18 cellular contexts compared by ENCODE assay signal in genomic region chr20:62447143-62447869, GRCh38. TPM values are rescaled to one million over a fixed set of nuclear protein-coding genes. Genes with fewer than 3 reads are reported as not detected.
A peak's percentile ranks its signal among the peaks of the same experiment; 100 is the strongest.
DNase-seq lines count a peak whose midpoint lies in the region; ATAC-seq and TF ChIP-seq lines count a peak whose summit lies in the region.
"Had no signal": no experiment of that assay in that cellular context is flagged by ENCODE, and none has a peak within 500 bp of the region (broad histone marks: within the 10 kb centered on the region; RNA-seq: fewer than 3 reads in every experiment).

No MANE protein-coding gene starts in this region.

- peaks cover 0 to 1% (median 0%) of the 10 kb centered on the region in 7 donors for H3K9me3 Mint-ChIP-seq in CD4-positive, CD25-positive, alpha-beta regulatory T cell
- no peaks in the 10 kb centered on the region for H3K9me3 Mint-ChIP-seq in neural crest cell
- H3K9me3 Mint-ChIP-seq: CD4-positive, alpha-beta T cell had no signal

- no peak for TF ChIP-seq CTCF in HEK293 (tag by site-specific recombination; IDR thresholded peaks at IDR 0.05)
- TF ChIP-seq CTCF in neural crest cell (conservative IDR thresholded peaks at IDR 0.05): no peak

- CTCF ChIA-PET in HEK293 (lab: Yijun Ruan, JAX): no interaction called here

- no peak for ATAC-seq in CD4-positive, CD25-positive, alpha-beta regulatory T cell (ENCODE audit: low read depth in 2 of 2)
- ATAC-seq: HCT116 had no signal

- H3K4me1 ChIP-seq in CD4-positive, CD25-positive, alpha-beta regulatory T cell (ENCODE audit: control insufficient read depth, insufficient read depth, low read length, poor library complexity, severe bottlenecking): no peaks in the 10 kb centered on the region
- H3K4me1 ChIP-seq in HEK293 (ENCODE audit: control insufficient read depth, insufficient read depth, low read length): no peaks in the 10 kb centered on the region

- H3K27me3 ChIP-seq in CD4-positive, CD25-positive, alpha-beta regulatory T cell (ENCODE audit: control insufficient read depth, insufficient read depth, low read length): no peaks in the 10 kb centered on the region
- H3K27me3 ChIP-seq: BE2C had no signal

- H3K4me3 ChIP-seq in CD4-positive, CD25-positive, alpha-beta regulatory T cell (ENCODE audit: low read depth, low read length): no peak overlapping the region
- H3K4me3 ChIP-seq in HEK293 (ENCODE audit: low read depth, low read length): no peak overlapping the region

- DNase-seq in CD4-positive, CD25-positive, alpha-beta regulatory T cell: no peak
- DNase-seq in neural crest cell (ENCODE audit: low read depth, low spot score) (no peak), retina (peak; percentile 47), substantia nigra (lab: John Stamatoyannopoulos, UW) (no peak), NCI-H1694 (lab: John Stamatoyannopoulos, UW) (no peak), cerebellum (ENCODE audit: low spot score) (no peak)
- DNase-seq: 8988T; BE2C; C1 segment of cervical spinal cord; CD4-positive, alpha-beta T cell; DMS153; DMS79; GDM1; GOT3; H7 had no signal

- peak overlapping the region in 2 of 3 donors; percentile 23 to 31 for H3K27ac Mint-ChIP-seq in CD4-positive, CD25-positive, alpha-beta regulatory T cell
- H3K27ac Mint-ChIP-seq in neural crest cell (ENCODE audit: unreplicated experiment): peak overlapping the region; percentile 31
- H3K27ac Mint-ChIP-seq: CD4-positive, alpha-beta T cell had no signal

- H3K36me3 ChIP-seq in CD4-positive, CD25-positive, alpha-beta regulatory T cell (ENCODE audit: control insufficient read depth, insufficient read depth, low read length): no peaks in the 10 kb centered on the region
- H3K36me3 ChIP-seq in HEK293 (ENCODE audit: control insufficient read depth in 2 of 2, insufficient read depth in 1 of 2, low read length in 2 of 2): no peaks in the 10 kb centered on the region
- H3K36me3 ChIP-seq: BE2C had no signal

- no peaks in the 10 kb centered on the region for H3K27me3 Mint-ChIP-seq in CD4-positive, CD25-positive, alpha-beta regulatory T cell
- H3K27me3 Mint-ChIP-seq in neural crest cell (ENCODE audit: low read depth): no peaks in the 10 kb centered on the region

- H3K4me1 Mint-ChIP-seq in CD4-positive, CD25-positive, alpha-beta regulatory T cell: no peaks in the 10 kb centered on the region
- peaks cover 21% of the 10 kb centered on the region for H3K4me1 Mint-ChIP-seq in neural crest cell

- no peak overlapping the region for H3K27ac ChIP-seq in CD4-positive, CD25-positive, alpha-beta regulatory T cell (ENCODE audit: insufficient read depth, low read length, poor library complexity, severe bottlenecking)
- H3K27ac ChIP-seq in HEK293 (ENCODE audit: extremely low read depth, low read depth, low read length) (no peak overlapping the region), substantia nigra (ENCODE audit: low read depth, low read length, poor library complexity, severe bottlenecking) (no peak overlapping the region)

- no peak overlapping the region for H3K4me3 Mint-ChIP-seq in CD4-positive, CD25-positive, alpha-beta regulatory T cell
- no peak overlapping the region for H3K4me3 Mint-ChIP-seq in neural crest cell
- H3K4me3 Mint-ChIP-seq: CD4-positive, alpha-beta T cell had no signal

- H3K36me3 Mint-ChIP-seq in CD4-positive, CD25-positive, alpha-beta regulatory T cell: no peaks in the 10 kb centered on the region
- H3K36me3 Mint-ChIP-seq in neural crest cell (ENCODE audit: low read depth): no peaks in the 10 kb centered on the region

- POLR2A ChIA-PET in HEK293 (lab: Yijun Ruan, JAX): no interaction called here

- H3K9me3 ChIP-seq in CD4-positive, CD25-positive, alpha-beta regulatory T cell (ENCODE audit: control insufficient read depth in 2 of 2, low read length in 2 of 2): no peaks in the 10 kb centered on the region
- no peaks in the 10 kb centered on the region for H3K9me3 ChIP-seq in HEK293 (ENCODE audit: control insufficient read depth, insufficient read depth, low read depth, low read length)
- H3K9me3 ChIP-seq: BE2C had no signal

TF ChIP-seq in HEK293, 187 proteins besides CTCF, POLR2A, EP300 and RAD21:
- TF ChIP-seq SP3 (tag by site-specific recombination; IDR thresholded peaks at IDR 0.05) (no peak), KLF8 (tag by site-specific recombination; IDR thresholded peaks at IDR 0.05) (0 out of 2 replicates have a peak, but pooled peaks have one; percentile 14)

RNA-seq across cellular contexts. Expression of gene RBBP8NL, which starts 20.0 kb away (rescaled TPM):
- not detected for total RNA-seq in CD4-positive, CD25-positive, alpha-beta regulatory T cell
- not detected for polyA plus RNA-seq in CD4-positive, CD25-positive, alpha-beta regulatory T cell
- not detected in 2 replicates for total RNA-seq in neural crest cell
- not detected for total RNA-seq in cerebellum
- total RNA-seq: CD4-positive, alpha-beta T cell; Daoy; H7 had no signal

RNA-seq across cellular contexts. Expression of gene GATA5, which starts 28.5 kb away (rescaled TPM):
- not detected for total RNA-seq in CD4-positive, CD25-positive, alpha-beta regulatory T cell
- polyA plus RNA-seq in CD4-positive, CD25-positive, alpha-beta regulatory T cell: not detected
- total RNA-seq in neural crest cell (0.14 TPM in 1 of 2 replicates, not detected in the other), cerebellum (not detected)
- total RNA-seq: CD4-positive, alpha-beta T cell; Daoy had no signal

RNA-seq across cellular contexts. Expression of gene CABLES2, which starts 40.2 kb away (rescaled TPM):
- 7.0 TPM for total RNA-seq in CD4-positive, CD25-positive, alpha-beta regulatory T cell
- 1 to 10 TPM in 2 of 4 donors, under 1 TPM in 2; 0.49 to 1.7 (median 1.1) TPM for polyA plus RNA-seq in CD4-positive, CD25-positive, alpha-beta regulatory T cell
- 25.2 and 26.6 TPM in 2 replicates for total RNA-seq in neural crest cell
- 5.4 TPM for total RNA-seq in cerebellum
